ENCODE assay signal across 8 cellular contexts in genomic region chr20:41693136-41693979, GRCh38.
DNase-seq lines count a peak whose midpoint lies in the region; ATAC-seq, FAIRE-seq and TF ChIP-seq lines count a peak whose summit lies in the region.

No MANE protein-coding gene starts in this region.

- H3K4me3 Mint-ChIP-seq in HFFc6, result peak overlapping the region; percentile 92
- peak overlapping the region; percentile 88 for H3K4me3 Mint-ChIP-seq in activated naive CD8-positive, alpha-beta T cell treated with anti-CD3 and anti-CD28 coated beads for 36 hours

- POLR2A ChIA-PET in SK-N-SH (lab: Yijun Ruan, JAX), result interaction anchor here (0.6 to 1.9 kb wide), 7 partner anchors 8 to 563 kb away, joined by 3 to 15 read pairs (median 3); partner anchors contain the start of gene CHD6

- H3K27me3 ChIP-seq in SK-N-SH (ENCODE audit: insufficient read depth), result no peaks in the 10 kb centered on the region; the same call in 1 of the 2 replicates
- no peaks in the 10 kb centered on the region for H3K27me3 ChIP-seq in cardiac muscle cell
- no peaks in the 10 kb centered on the region for H3K27me3 ChIP-seq in pancreas
- H3K27me3 ChIP-seq in tibial artery, result no peaks in the 10 kb centered on the region

- H3K4me1 Mint-ChIP-seq in HFFc6 (ENCODE audit: low read depth), result peaks cover 20% of the 10 kb centered on the region
- H3K4me1 Mint-ChIP-seq in activated naive CD8-positive, alpha-beta T cell treated with anti-CD3 and anti-CD28 coated beads for 36 hours, result peaks cover 13% of the 10 kb centered on the region

- H3K27ac ChIP-seq in SK-N-SH (ENCODE audit: low read depth in 2 of 2, low read length in 1 of 2) (peak overlapping the region; percentile 20 to 95; a peak in 3 of 4 replicates), cardiac muscle cell (peak overlapping the region; percentile 66), pancreas (peak overlapping the region; percentile 66 to 91 (median 82)), tibial artery (peak overlapping the region; percentile 90 to 94)

- peak overlapping the region; percentile 99 for H2AFZ ChIP-seq in SK-N-SH (ENCODE audit: low read depth)

- no peaks in the 10 kb centered on the region for H3F3A ChIP-seq in SK-N-SH (replicated peaks; ENCODE audit: insufficient read depth)

- intact Hi-C loops in pancreas (cut with DNase I), result no loop called here
- intact Hi-C loops in tibial artery (cut with DNase I; ENCODE audit: low total_unique reads), result loop anchor here (10.0 kb wide), 1 partner anchor 179 kb away; no protein-coding TSS in a partner anchor

- CTCF ChIA-PET in SK-N-SH (lab: Yijun Ruan, JAX), result interaction anchor here (0.8 to 1.8 kb wide), 16 partner anchors 12 to 1738 kb away, joined by 3 to 9 read pairs (median 4); no protein-coding TSS in a partner anchor

- H3K27ac Mint-ChIP-seq in HFFc6, result peak overlapping the region; percentile 54
- H3K27ac Mint-ChIP-seq in activated naive CD8-positive, alpha-beta T cell treated with anti-CD3 and anti-CD28 coated beads for 36 hours, result peak overlapping the region; percentile 91

- H3K4me1 ChIP-seq in SK-N-SH (ENCODE audit: control insufficient read depth in 1 of 2, insufficient read depth in 2 of 2, low read depth in 1 of 2, low read length in 1 of 2) (peaks cover 0 to 5% of the 10 kb centered on the region in 2 experiments; a peak in 1 of 4 replicates), cardiac muscle cell (ENCODE audit: low read depth) (peaks cover 6% of the 10 kb centered on the region), pancreas (peaks cover 0 to 2% (median 0%) of the 10 kb centered on the region in 3 donors), tibial artery (peaks cover 0 to 11% (median 4%) of the 10 kb centered on the region in 4 donors)

- WGBS in SK-N-SH (ENCODE audit: low lambda C conversion rate), result 1% methylated on average over 23 of the region's 33 CpGs
- WGBS in pancreas, 2 donors, result 0% methylated on average over 33 of the region's 33 CpGs

- no peaks in the 10 kb centered on the region for H3K9me2 ChIP-seq in SK-N-SH

- peak; percentile 94 to 96 (median 94) for ATAC-seq in pancreas

- H3K36me3 Mint-ChIP-seq in HFFc6 (ENCODE audit: low read depth), result no peaks in the 10 kb centered on the region
- H3K36me3 Mint-ChIP-seq in activated naive CD8-positive, alpha-beta T cell treated with anti-CD3 and anti-CD28 coated beads for 36 hours, result peaks cover 1% of the 10 kb centered on the region

- no peaks in the 10 kb centered on the region for H3K79me2 ChIP-seq in SK-N-SH (ENCODE audit: insufficient read depth)

- peak; percentile 57 for FAIRE-seq in pancreas (lab: Jason Lieb, UNC)

- no peaks in the 10 kb centered on the region for H3K36me3 ChIP-seq in SK-N-SH (replicated peaks in 1 of 2; ENCODE audit: control insufficient read depth in 1 of 2, insufficient read depth in 2 of 2, low read length in 1 of 2)
- H3K36me3 ChIP-seq in cardiac muscle cell, result no peaks in the 10 kb centered on the region
- H3K36me3 ChIP-seq in pancreas, result no peaks in the 10 kb centered on the region
- H3K36me3 ChIP-seq in tibial artery, result no peaks in the 10 kb centered on the region

- H3K4me3 ChIP-seq in SK-N-SH (ENCODE audit: low read depth in 2 of 2, low read length in 1 of 2) (peak overlapping the region; percentile 79 to 80), cardiac muscle cell (peak overlapping the region; percentile 61), pancreas (peak overlapping the region; percentile 53 to 80 (median 72)), tibial artery (peak overlapping the region; percentile 74 to 79)

- DNase-seq in GM10266 (ENCODE audit: extremely low spot score) (peak; percentile 65), HFFc6 (peak; percentile 82), NAMALWA (ENCODE audit: low spot score) (peak; percentile 96), SK-N-SH (peak; percentile 77), cardiac muscle cell (ENCODE audit: low read depth in 1 of 2, low spot score in 1 of 2) (peak; percentile 89 to 94), pancreas (peak; percentile 80 to 88 (median 81)), tibial artery (peak; percentile 84 to 87)
- DNase-seq in activated naive CD8-positive, alpha-beta T cell treated with anti-CD3 and anti-CD28 coated beads for 36 hours, result peak; percentile 76

- H3K4me2 ChIP-seq in SK-N-SH, result peak overlapping the region; percentile 84

- no peaks in the 10 kb centered on the region for H4K20me1 ChIP-seq in SK-N-SH (ENCODE audit: insufficient read depth)

- no peaks in the 10 kb centered on the region for H3K9me3 Mint-ChIP-seq in HFFc6
- H3K9me3 Mint-ChIP-seq in activated naive CD8-positive, alpha-beta T cell treated with anti-CD3 and anti-CD28 coated beads for 36 hours, result no peaks in the 10 kb centered on the region

- no peak for TF ChIP-seq EP300 in SK-N-SH (IDR thresholded peaks at IDR 0.05; ENCODE audit: borderline replicate concordance in 1 of 2, low read depth in 1 of 2, low read length in 1 of 2)

- peak overlapping the region; percentile 62 for H3K9ac ChIP-seq in SK-N-SH

- H3K27me3 Mint-ChIP-seq in HFFc6 (ENCODE audit: insufficient read depth), result peaks cover 8% of the 10 kb centered on the region
- H3K27me3 Mint-ChIP-seq in activated naive CD8-positive, alpha-beta T cell treated with anti-CD3 and anti-CD28 coated beads for 36 hours, result peaks cover 3% of the 10 kb centered on the region

- peak; percentile 22 for TF ChIP-seq CTCF in GM10266 (IDR thresholded peaks at IDR 0.05; ENCODE audit: control insufficient read depth, insufficient read depth, low read depth, missing control alignments)
- TF ChIP-seq CTCF in HFFc6 (IDR thresholded peaks at IDR 0.05), result peak; percentile 72
- TF ChIP-seq CTCF in SK-N-SH (IDR thresholded peaks at IDR 0.05), result peak; percentile 76
- peak; percentile 51 for TF ChIP-seq CTCF in cardiac muscle cell (IDR thresholded peaks at IDR 0.05; ENCODE audit: low read depth, low read length)
- TF ChIP-seq CTCF in pancreas (IDR thresholded peaks at IDR 0.05), result peak in 2 of 4 donors; percentile 13 to 22
- peak; percentile 27 to 46 for TF ChIP-seq CTCF in tibial artery (IDR thresholded peaks at IDR 0.05)

- H3K9me3 ChIP-seq in SK-N-SH (no peaks in the 10 kb centered on the region), cardiac muscle cell (ENCODE audit: low read depth) (no peaks in the 10 kb centered on the region), pancreas (no peaks in the 10 kb centered on the region), tibial artery (no peaks in the 10 kb centered on the region)

- no peak for TF ChIP-seq RAD21 in SK-N-SH (IDR thresholded peaks at IDR 0.05; ENCODE audit: low read length)

TF ChIP-seq in SK-N-SH, 30 proteins besides CTCF, POLR2A, EP300 and RAD21 (continues in another document):
- TF ChIP-seq REST (IDR thresholded peaks at IDR 0.05; ENCODE audit: low read depth, low read length), result no peak
- TF ChIP-seq MAX (IDR thresholded peaks at IDR 0.05; ENCODE audit: low read depth), result peak; percentile 45; the same call in 1 of the 2 replicates
- TF ChIP-seq CHD2 (IDR thresholded peaks at IDR 0.05; ENCODE audit: low read length, partially characterized antibody), result peak; percentile 81
- peak; percentile 15; the same call in 1 of the 2 replicates for TF ChIP-seq GATA2 (CRISPR knock-in tag; IDR thresholded peaks at IDR 0.05)
- peak; percentile 85 for TF ChIP-seq ELF1 (IDR thresholded peaks at IDR 0.05)
- TF ChIP-seq USF1 (IDR thresholded peaks at IDR 0.05; ENCODE audit: borderline replicate concordance, low read depth), result peak; percentile 68; the same call in 1 of the 2 replicates
- TF ChIP-seq FOXJ3 (CRISPR knock-in tag; IDR thresholded peaks at IDR 0.05), result no peak
- no peak for TF ChIP-seq EZH2phosphoT487 (IDR thresholded peaks at IDR 0.05; ENCODE audit: borderline replicate concordance, low read depth)
- TF ChIP-seq RCOR1 (IDR thresholded peaks at IDR 0.05; ENCODE audit: low read length), result peak; percentile 59; the same call in 1 of the 2 replicates
- peak; percentile 86 for TF ChIP-seq POLR2AphosphoS5 (IDR thresholded peaks at IDR 0.05; ENCODE audit: low read depth, low read length)
- peak; percentile 99 for TF ChIP-seq YY1 (IDR thresholded peaks at IDR 0.05; ENCODE audit: low read depth)
- no peak for TF ChIP-seq FOSL2 (IDR thresholded peaks at IDR 0.05; ENCODE audit: borderline replicate concordance, low read depth)
- no peak for TF ChIP-seq TEAD4 (IDR thresholded peaks at IDR 0.05; ENCODE audit: borderline replicate concordance, insufficient read depth)
- no peak for TF ChIP-seq NFIC (IDR thresholded peaks at IDR 0.05; ENCODE audit: borderline replicate concordance)

Comparison
In these comparisons a context has a peak if more than half of its experiments do, and no peak if none do; other contexts are left out.
1. Peak in every context shown above with its lines: DNase-seq, ATAC-seq, H3K4me3 ChIP-seq and H3K27ac ChIP-seq.